In genomic region chr3:146250449-146251382, GRCh38 we compare ENCODE assay signal across 1 cellular context.
TF ChIP-seq lines count a peak whose summit lies in the region.

Gene PLSCR4, minus strand, starts transcription at chr3:146251105. Its CDS starts 29,034 bp downstream, at chr3:146222071.

TF ChIP-seq in H1, 55 proteins besides CTCF, POLR2A, EP300 and RAD21 (continued from another document):
- no peak; the same call in 1 of the 2 replicates for TF ChIP-seq USF2 (IDR thresholded peaks at IDR 0.05; ENCODE audit: low read length)
- TF ChIP-seq SIN3A (conservative IDR thresholded peaks at IDR 0.05 in 1 of 2, IDR thresholded peaks at IDR 0.05 in 1 of 2; ENCODE audit: low read depth in 1 of 2, low read length in 2 of 2), result 0 out of 4 replicates have a peak, but pooled peaks of 1 of the 2 experiments have one; percentile 31
- peak in 1 of 2 experiments; percentile 88; a peak in 2 of 4 replicates for TF ChIP-seq HDAC2 (IDR thresholded peaks at IDR 0.05; ENCODE audit: borderline replicate concordance in 1 of 2, low read depth in 2 of 2, low read length in 2 of 2)
- TF ChIP-seq RXRA (IDR thresholded peaks at IDR 0.05; ENCODE audit: insufficient read depth, low read depth, low read length), result no peak
- 0 out of 2 replicates have a peak, but pooled peaks have one; percentile 55 for TF ChIP-seq KDM1A (IDR thresholded peaks at IDR 0.05; ENCODE audit: borderline replicate concordance, low read length)
- TF ChIP-seq RBBP5 (IDR thresholded peaks at IDR 0.05; ENCODE audit: borderline replicate concordance, low read depth, low read length), result peak; percentile 88
- TF ChIP-seq ATF3 (IDR thresholded peaks at IDR 0.05; ENCODE audit: insufficient read depth, low read depth, low read length), result no peak
- TF ChIP-seq KDM4A (IDR thresholded peaks at IDR 0.05; ENCODE audit: low read depth, low read length, severe bottlenecking), result peak; percentile 98
- peak; percentile 22; the same call in 1 of the 2 replicates for TF ChIP-seq TEAD4 (IDR thresholded peaks at IDR 0.05; ENCODE audit: low read depth, low read length)
- TF ChIP-seq SAP30 (IDR thresholded peaks at IDR 0.05; ENCODE audit: insufficient read depth, insufficient replicate concordance, low read length), result no peak
- no peak for TF ChIP-seq SRF (IDR thresholded peaks at IDR 0.05; ENCODE audit: low read depth, low read length)
- TF ChIP-seq RNF2 (IDR thresholded peaks at IDR 0.05; ENCODE audit: borderline replicate concordance, low read depth, low read length, missing control alignments, poor library complexity, severe bottlenecking), result peak; percentile 60
- peak; percentile 35; the same call in 1 of the 2 replicates for TF ChIP-seq E2F6 (IDR thresholded peaks at IDR 0.05)
- TF ChIP-seq CTBP2 (IDR thresholded peaks at IDR 0.05; ENCODE audit: borderline replicate concordance, insufficient read depth, insufficient read length, low read length), result peak; percentile 41
- no peak for TF ChIP-seq KDM5A (IDR thresholded peaks at IDR 0.05; ENCODE audit: low read length)
- TF ChIP-seq ZNF274 (IDR thresholded peaks at IDR 0.05; ENCODE audit: borderline replicate concordance, extremely low read depth, low read length), result no peak
